In genomic region chr7:151631149-151631967, GRCh38 we compare ENCODE assay signal across 8 cellular contexts.
A peak's percentile ranks its signal among the peaks of the same experiment; 100 is the strongest.
DNase-seq lines count a peak whose midpoint lies in the region; ATAC-seq, FAIRE-seq and TF ChIP-seq lines count a peak whose summit lies in the region.

No MANE protein-coding gene starts in this region.

- SMC1A ChIA-PET in GM12878 (lab: Charles Lee; ENCODE audit: uncharacterized antibody, unreplicated experiment): interaction anchor here (0.7 to 2.3 kb wide), 10 partner anchors 11 to 316 kb away, joined by 3 to 15 read pairs (median 3); partner anchors contain the start of gene RHEB

- H4K20me1 ChIP-seq in GM12878 (ENCODE audit: control insufficient read depth, insufficient read depth): no peaks in the 10 kb centered on the region

- H3K4me1 ChIP-seq in heart left ventricle (peaks cover 0 to 52% (median 24%) of the 10 kb centered on the region in 12 donors), GM12878 (ENCODE audit: control insufficient read depth, insufficient read depth, low read length) (peaks cover 9% of the 10 kb centered on the region), stomach (peaks cover 15 to 67% (median 36%) of the 10 kb centered on the region in 4 donors)

- intact Hi-C loops in heart left ventricle (cut with DNase I) (loop anchor here in 9 of 10 donors (5.0 to 10.0 kb wide), 12 partner anchors 36 to 264 kb away; no protein-coding TSS in a partner anchor), Right ventricle myocardium inferior (cut with DNase I) (loop anchor here (5.0 to 10.0 kb wide), 2 partner anchors 41 to 93 kb away; no protein-coding TSS in a partner anchor), GM12878 (cut with micrococcal nuclease; ENCODE audit: unreplicated experiment) (loop anchor here (5.0 kb wide), 4 partner anchors 76 to 264 kb away; no protein-coding TSS in a partner anchor), left colon (cut with DNase I, micrococcal nuclease) (no loop called here), stomach (cut with DNase I; ENCODE audit: low total_unique reads) (no loop called here)

- DNase-seq in heart left ventricle (no peak), Right ventricle myocardium inferior (ENCODE audit: missing footprints) (no peak), NCI-H774 (lab: John Stamatoyannopoulos, UW) (peak; percentile 23), GM12878 (ENCODE audit: low read depth, low spot score) (peak; percentile 11), left colon (no peak), stomach (peak; percentile 34), epidermal melanocyte (ENCODE audit: insufficient read length, low spot score) (no peak)

- CTCF ChIA-PET in GM12878 (lab: Yijun Ruan, JAX): interaction anchor here (0.7 to 4.7 kb wide), 21 partner anchors 11 to 388 kb away, joined by 3 to 40 read pairs (median 4); partner anchors contain the start of gene RHEB

- FAIRE-seq in GM12878 (lab: Jason Lieb, UNC): no peak

- peak in 1 of 4 donors; percentile 6 for ATAC-seq in heart left ventricle
- no peak for ATAC-seq in Right ventricle myocardium inferior
- peak; percentile 25 for ATAC-seq in HG02870 (IDR thresholded peaks at IDR 0.05; ENCODE audit: unreplicated experiment)
- ATAC-seq in GM12878: peak; percentile 35
- peak; percentile 13 for ATAC-seq in left colon

- H2AFZ ChIP-seq in GM12878 (ENCODE audit: control insufficient read depth, low read depth, low read length): peak overlapping the region; percentile 80

- no peak for TF ChIP-seq POLR2A in heart left ventricle (IDR thresholded peaks at IDR 0.05)
- TF ChIP-seq POLR2A in GM12878 (IDR thresholded peaks at IDR 0.05; ENCODE audit: low read depth, low read length): no peak
- TF ChIP-seq POLR2A in stomach (IDR thresholded peaks at IDR 0.05): no peak

- POLR2A ChIA-PET in GM12878 (lab: Charles Lee): interaction anchor here (0.5 to 2.4 kb wide), 7 partner anchors 11 to 279 kb away, joined by 3 to 18 read pairs (median 4); partner anchors contain the start of gene RHEB

- H3K27ac ChIP-seq in heart left ventricle (peak overlapping the region; percentile 85 to 99 (median 92)), GM12878 (ENCODE audit: control insufficient read depth, insufficient read depth) (peak overlapping the region; percentile 59), stomach (peak overlapping the region; percentile 87 to 99 (median 98))

- RAD21 ChIA-PET in GM12878 (lab: Charles Lee; ENCODE audit: unreplicated experiment): interaction anchor here (0.8 to 4.9 kb wide), 17 partner anchors 57 to 320 kb away, joined by 3 to 38 read pairs (median 7); partner anchors contain the start of genes NUB1 and RHEB

- whole genome bisulfite sequencing in heart left ventricle, 4 donors: 2 to 3% (median 3%) methylated on average over 32 to 44 of the region's 44 CpGs
- under 1% methylated on average over 23 of the region's 44 CpGs for WGBS in GM12878 (ENCODE audit: insufficient coverage, insufficient replicate concordance, low lambda C conversion rate, missing lambda C conversion rate)
- 3 to 5% (median 3%) methylated on average over 23 to 44 of the region's 44 CpGs for WGBS in stomach, 5 donors

- H3K4me3 ChIP-seq in heart left ventricle (peak overlapping the region; percentile 47 to 94 (median 75)), GM12878 (peak overlapping the region; percentile 87), stomach (peak overlapping the region; percentile 61 to 85 (median 77))

- no peak for TF ChIP-seq CTCF in heart left ventricle (IDR thresholded peaks at IDR 0.05)
- 0 out of 6 replicates have a peak, but pooled peaks of 1 of the 3 experiments have one; percentile 5 for TF ChIP-seq CTCF in GM12878 (IDR thresholded peaks at IDR 0.05 in 2 of 3, conservative IDR thresholded peaks at IDR 0.05 in 1 of 3; ENCODE audit: control insufficient read depth in 2 of 3, extremely low read depth in 1 of 3, insufficient read depth in 1 of 3, low read depth in 3 of 3, low read length in 3 of 3)
- TF ChIP-seq CTCF in stomach (IDR thresholded peaks at IDR 0.05): no peak

- H3K27me3 ChIP-seq in heart left ventricle (no peaks in the 10 kb centered on the region), GM12878 (replicated peaks in 1 of 2; ENCODE audit: control insufficient read depth in 2 of 2, insufficient read depth in 2 of 2, low read length in 1 of 2) (no peaks in the 10 kb centered on the region; a peak in 1 of 4 replicates), stomach (no peaks in the 10 kb centered on the region)

- H3K9me3 ChIP-seq in heart left ventricle: peaks cover 0 to 11% (median 0%) of the 10 kb centered on the region in 12 donors
- no peaks in the 10 kb centered on the region; the same call in 1 of the 3 replicates for H3K9me3 ChIP-seq in GM12878 (replicated peaks; ENCODE audit: control insufficient read depth, insufficient read depth, low read length)
- no peaks in the 10 kb centered on the region for H3K9me3 ChIP-seq in stomach

- TF ChIP-seq EP300 in GM12878 (IDR thresholded peaks at IDR 0.05; ENCODE audit: borderline replicate concordance in 1 of 2, control insufficient read depth in 1 of 2, low read depth in 2 of 2, low read length in 2 of 2): no peak
- TF ChIP-seq EP300 in stomach (IDR thresholded peaks at IDR 0.05): no peak

- H3K36me3 ChIP-seq in heart left ventricle (peaks cover 0 to 6% (median 0%) of the 10 kb centered on the region in 9 donors), GM12878 (ENCODE audit: control insufficient read depth in 2 of 2, insufficient read depth in 2 of 2, low read length in 1 of 2) (no peaks in the 10 kb centered on the region), stomach (no peaks in the 10 kb centered on the region)

- peak overlapping the region; percentile 45 for H3K4me2 ChIP-seq in GM12878 (ENCODE audit: control insufficient read depth, insufficient read depth)

- H3K9ac ChIP-seq in GM12878 (ENCODE audit: control insufficient read depth, insufficient read depth, low read length): peak overlapping the region; percentile 72

- TF ChIP-seq RAD21 in GM12878 (IDR thresholded peaks at IDR 0.05; ENCODE audit: insufficient read depth, low read depth, low read length): no peak

- BruUV-seq in GM12878 (replicated peaks; lab: Mats Ljungman, UMichigan): no TSS peak

- H3K79me2 ChIP-seq in GM12878 (ENCODE audit: control insufficient read depth, insufficient read depth, low read length): peaks cover 7% of the 10 kb centered on the region

- in situ Hi-C loops in GM12878 (cut with MboI): no loop called here

TF ChIP-seq in GM12878, 131 proteins besides CTCF, POLR2A, EP300 and RAD21:
- TF ChIP-seq ZBTB33 (IDR thresholded peaks at IDR 0.05): no peak
- TF ChIP-seq BACH1 (IDR thresholded peaks at IDR 0.05; ENCODE audit: borderline replicate concordance): 0 out of 2 replicates have a peak, but pooled peaks have one; percentile 8

Comparison
In these comparisons a context has a peak if more than half of its experiments do, and no peak if none do; other contexts are left out.
1. DNase-seq: peak in NCI-H774 (single experiment), GM12878 (single experiment) and stomach (single experiment); none in heart left ventricle (0 of 5), Right ventricle myocardium inferior (single experiment), left colon (0 of 2) and epidermal melanocyte (single experiment).
2. intact Hi-C loops: an anchor here in heart left ventricle (5.0 to 10.0 kb wide), Right ventricle myocardium inferior (5.0 to 10.0 kb wide) and GM12878 (5.0 kb wide); none called in left colon and stomach.
3. Peak in every context shown above with its lines, with median percentiles within 50 percentile points of each other: H3K27ac ChIP-seq and H3K4me3 ChIP-seq.